15 cellular contexts compared by ENCODE assay signal in the genomic region with DNA sequence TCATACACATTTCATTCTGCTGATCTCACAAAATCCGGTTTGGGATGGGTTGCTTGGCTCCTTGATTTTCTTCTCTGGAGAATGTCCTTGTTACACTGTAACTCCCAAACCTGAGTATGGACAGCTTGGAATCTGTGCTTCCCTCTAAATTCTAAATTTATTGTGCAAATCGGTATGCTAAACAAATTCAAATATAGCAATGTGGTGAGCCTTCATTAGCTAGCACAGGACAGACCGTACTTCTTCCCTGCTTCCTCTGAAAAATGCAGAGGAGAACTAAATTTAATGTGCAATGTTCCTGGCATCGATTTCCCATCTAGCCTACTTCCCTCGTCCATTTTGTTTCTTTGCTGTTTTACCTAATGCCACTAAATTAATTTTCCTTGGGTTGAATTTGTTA.
DNase-seq lines count a peak whose midpoint lies in the region; ATAC-seq and TF ChIP-seq lines count a peak whose summit lies in the region.
"Had no signal": no experiment of that assay in that cellular context is flagged by ENCODE, and none has a peak within 500 bp of the region (broad histone marks: within the 10 kb centered on the region; RNA-seq: fewer than 3 reads in every experiment).

No MANE protein-coding gene starts in this region.

- H3K27me3 ChIP-seq in GM23338 (ENCODE audit: insufficient read depth) = no peaks in the 10 kb centered on the region
- H3K27me3 ChIP-seq: BLaER1 treated with 17β-estradiol and CSF1 and Interleukin-3, amounts not matched to agents 10 nM and 100 nM had no signal

- no peaks in the 10 kb centered on the region for H3K36me3 Mint-ChIP-seq in GM23338 (ENCODE audit: low read depth)
- no peaks in the 10 kb centered on the region for H3K36me3 Mint-ChIP-seq in activated naive CD4-positive, alpha-beta T cell treated with anti-CD3 and anti-CD28 coated beads, Interleukin-2, amount 10 ng/mL, durations not matched to agents 7 days and 5 days
- H3K36me3 Mint-ChIP-seq: CD8-positive, alpha-beta T cell; IgD-negative memory B cell had no signal

- no peaks in the 10 kb centered on the region for H3K4me1 ChIP-seq in GM23338 (ENCODE audit: insufficient read depth)
- H3K4me1 ChIP-seq: BLaER1 treated with 17β-estradiol and CSF1 and Interleukin-3, amounts not matched to agents 10 nM and 100 nM had no signal

- no peak overlapping the region for H3K4me3 Mint-ChIP-seq in GM23338
- no peak overlapping the region for H3K4me3 Mint-ChIP-seq in activated naive CD4-positive, alpha-beta T cell treated with anti-CD3 and anti-CD28 coated beads, Interleukin-2, amount 10 ng/mL, durations not matched to agents 7 days and 5 days
- H3K4me3 Mint-ChIP-seq: B cell; CD8-positive, alpha-beta T cell; H9; IgD-negative memory B cell had no signal

- no peaks in the 10 kb centered on the region for H3K36me3 ChIP-seq in GM23338 (ENCODE audit: insufficient read depth)
- H3K36me3 ChIP-seq: BLaER1 treated with 17β-estradiol and CSF1 and Interleukin-3, amounts not matched to agents 10 nM and 100 nM had no signal

- no peaks in the 10 kb centered on the region for H4K20me1 ChIP-seq in GM23338 (replicated peaks; ENCODE audit: insufficient read depth)
- H4K20me1 ChIP-seq: BLaER1 treated with 17β-estradiol and CSF1 and Interleukin-3, amounts not matched to agents 10 nM and 100 nM had no signal

- CTCF ChIA-PET in activated naive CD4-positive, alpha-beta T cell treated with anti-CD3 and anti-CD28 coated beads, Interleukin-2, amount 10 ng/mL, durations not matched to agents 7 days and 5 days (lab: Charles Lee) = no interaction called here

- H3K4me3 ChIP-seq in GM23338 = no peak overlapping the region
- H3K4me3 ChIP-seq: BLaER1 treated with 17β-estradiol and CSF1 and Interleukin-3, amounts not matched to agents 10 nM and 100 nM had no signal

- no peaks in the 10 kb centered on the region for H3K9me3 Mint-ChIP-seq in GM23338
- peaks cover 7% of the 10 kb centered on the region for H3K9me3 Mint-ChIP-seq in activated naive CD4-positive, alpha-beta T cell treated with anti-CD3 and anti-CD28 coated beads, Interleukin-2, amount 10 ng/mL, durations not matched to agents 7 days and 5 days
- H3K9me3 Mint-ChIP-seq: H9 had no signal

- 0 out of 3 replicates have a peak, but pooled peaks cover 5% of the 10 kb centered on the region for H3K4me1 Mint-ChIP-seq in GM23338
- H3K4me1 Mint-ChIP-seq in activated naive CD4-positive, alpha-beta T cell treated with anti-CD3 and anti-CD28 coated beads, Interleukin-2, amount 10 ng/mL, durations not matched to agents 7 days and 5 days = no peaks in the 10 kb centered on the region
- H3K4me1 Mint-ChIP-seq: B cell, IgD-negative memory B cell had no signal

- no peaks in the 10 kb centered on the region for H3K9me2 ChIP-seq in GM23338 (ENCODE audit: insufficient read depth)

- H3K4me2 ChIP-seq in GM23338 = no peak overlapping the region
- H3K4me2 ChIP-seq: BLaER1 treated with 17β-estradiol and CSF1 and Interleukin-3, amounts not matched to agents 10 nM and 100 nM had no signal

- no peak overlapping the region for H2AFZ ChIP-seq in GM23338

- H3K27ac Mint-ChIP-seq in GM23338 = 0 out of 2 replicates have a peak overlapping the region, but pooled peaks have one; percentile 43
- no peak overlapping the region for H3K27ac Mint-ChIP-seq in activated naive CD4-positive, alpha-beta T cell treated with anti-CD3 and anti-CD28 coated beads, Interleukin-2, amount 10 ng/mL, durations not matched to agents 7 days and 5 days
- H3K27ac Mint-ChIP-seq: B cell; CD8-positive, alpha-beta T cell; H9; IgD-negative memory B cell had no signal

- no peaks in the 10 kb centered on the region for H3K27me3 Mint-ChIP-seq in GM23338 (ENCODE audit: insufficient read depth, low read depth, poor library complexity)
- H3K27me3 Mint-ChIP-seq in activated naive CD4-positive, alpha-beta T cell treated with anti-CD3 and anti-CD28 coated beads, Interleukin-2, amount 10 ng/mL, durations not matched to agents 7 days and 5 days = no peaks in the 10 kb centered on the region
- H3K27me3 Mint-ChIP-seq: B cell, IgD-negative memory B cell had no signal

- DNase-seq in GM23338 (ENCODE audit: low spot score) (no peak), inferior parietal cortex (ENCODE audit: extremely low spot score) (peak; percentile 72), superior temporal gyrus (ENCODE audit: extremely low spot score) (peak; percentile 76), NCI-H446 treated with DMSO at 0.1 percent for 48 hours (lab: John Stamatoyannopoulos, UW) (no peak), NAMALWA (ENCODE audit: low spot score) (no peak), DMS 273 (lab: John Stamatoyannopoulos, UW; ENCODE audit: unreplicated experiment) (no peak)
- no peak for DNase-seq in activated naive CD4-positive, alpha-beta T cell treated with anti-CD3 and anti-CD28 coated beads, Interleukin-2, amount 10 ng/mL, durations not matched to agents 7 days and 5 days
- DNase-seq: 8988T; CD8-positive, alpha-beta T cell; COR-L47; H9 had no signal

- H3K79me2 ChIP-seq in GM23338 (replicated peaks; ENCODE audit: insufficient read depth) = no peaks in the 10 kb centered on the region

- H3F3A ChIP-seq in GM23338 (replicated peaks; ENCODE audit: low read depth) = no peaks in the 10 kb centered on the region

- no peak overlapping the region for H3K27ac ChIP-seq in GM23338 (ENCODE audit: low read depth)
- peak overlapping the region; percentile 74 for H3K27ac ChIP-seq in angular gyrus (ENCODE audit: low read depth, low read length)
- H3K27ac ChIP-seq: BLaER1 treated with 17β-estradiol and CSF1 and Interleukin-3, amounts not matched to agents 10 nM and 100 nM had no signal

- no peak for TF ChIP-seq CTCF in GM23338 (conservative IDR thresholded peaks at IDR 0.05; ENCODE audit: low read depth in 2 of 2)

- ATAC-seq in GM23338 = no peak
- ATAC-seq: CD8-positive, alpha-beta T cell had no signal

TF ChIP-seq in GM23338, 12 proteins besides CTCF, POLR2A, EP300 and RAD21:
- TF ChIP-seq NANOG (IDR thresholded peaks at IDR 0.05; ENCODE audit: borderline replicate concordance) = no peak
- no peak for TF ChIP-seq ETS1 (IDR thresholded peaks at IDR 0.05)
- TF ChIP-seq EZH2phosphoT487 (IDR thresholded peaks at IDR 0.05; ENCODE audit: unreplicated experiment) = no peak
- no peak for TF ChIP-seq ZNF331 (CRISPR knock-in tag; IDR thresholded peaks at IDR 0.05; ENCODE audit: low read depth)
- TF ChIP-seq ZNF114 (CRISPR knock-in tag; IDR thresholded peaks at IDR 0.05) = no peak
- no peak for TF ChIP-seq JUNB (IDR thresholded peaks at IDR 0.05; ENCODE audit: unreplicated experiment)
- TF ChIP-seq CREB1 (CRISPR knock-in tag; IDR thresholded peaks at IDR 0.05; ENCODE audit: low read depth) = no peak
- TF ChIP-seq EZH2 (IDR thresholded peaks at IDR 0.05; ENCODE audit: low read depth, unreplicated experiment) = no peak
- no peak for TF ChIP-seq STAT1 (IDR thresholded peaks at IDR 0.05; ENCODE audit: unreplicated experiment)

Comparison
In these comparisons a context has a peak if more than half of its experiments do, and no peak if none do; other contexts are left out.
1. DNase-seq: peak in inferior parietal cortex (single experiment) and superior temporal gyrus (single experiment); none in GM23338 (single experiment), activated naive CD4-positive, alpha-beta T cell treated with anti-CD3 and anti-CD28 coated beads, Interleukin-2, amount 10 ng/mL, durations not matched to agents 7 days and 5 days (single experiment), NCI-H446 treated with DMSO at 0.1 percent for 48 hours (single experiment), NAMALWA (single experiment) and DMS 273 (single experiment).